12 cellular contexts compared by ENCODE assay signal in the genomic region with DNA sequence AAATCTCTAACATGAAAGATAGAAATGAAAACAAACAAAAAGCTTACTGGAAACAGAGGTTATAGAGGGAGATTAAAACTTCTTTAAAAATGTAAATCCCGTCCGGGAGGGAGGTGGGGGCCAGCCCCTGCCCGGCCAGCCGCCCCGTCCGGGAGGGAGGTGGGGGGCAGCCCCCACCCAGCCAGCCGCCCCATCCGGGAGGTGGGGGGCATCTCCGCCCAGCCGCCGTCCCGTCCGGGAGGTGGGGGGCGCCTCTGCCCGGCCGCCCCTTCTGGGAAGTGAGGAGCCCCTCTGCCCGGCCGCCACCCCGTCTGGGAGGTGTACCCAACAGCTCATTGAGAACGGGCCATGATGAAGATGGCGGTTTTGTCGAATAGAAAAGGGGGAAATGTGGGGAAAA. TPM values are rescaled to one million over a fixed set of nuclear protein-coding genes. Genes with fewer than 3 reads are reported as not detected.
DNase-seq lines count a peak whose midpoint lies in the region; ATAC-seq and TF ChIP-seq lines count a peak whose summit lies in the region.
"Not testable (repeated sequence)": the region's sequence is repeated elsewhere in the genome, so short reads cannot be mapped to it uniquely, and the experiment has no call there.
"Had no signal": no experiment of that assay in that cellular context is flagged by ENCODE, and none has a peak within 500 bp of the region (broad histone marks: within the 10 kb centered on the region; RNA-seq: fewer than 3 reads in every experiment).

No MANE protein-coding gene starts in this region.

- not testable (repeated sequence) for H3K27me3 Mint-ChIP-seq in stimulated activated memory B cell treated with anti-CD40 and anti-IgM and Interleukin-4, amounts not matched to agents 10 μg/mL and 1 μg/mL and 100 μg/mL, for 72 hours; stimulated activated naive CD8-positive, alpha-beta T cell treated with anti-CD3 and anti-CD28 coated beads, Interleukin-15, amount 100 ng/mL, for 72 hours

- H3K36me3 ChIP-seq in left ventricle myocardium inferior, spleen: not testable (repeated sequence)

- not testable (repeated sequence) for TF ChIP-seq POLR2A in spleen (IDR thresholded peaks at IDR 0.05)

- intact Hi-C loops in left ventricle myocardium inferior (cut with micrococcal nuclease); spleen (cut with DNase I; ENCODE audit: low total_unique reads): not testable (repeated sequence)

- peak; percentile 60 for ATAC-seq in stimulated activated memory B cell treated with anti-CD40 and anti-IgM and Interleukin-4, amounts not matched to agents 10 μg/mL and 1 μg/mL and 100 μg/mL, for 72 hours
- peak; percentile 56 for ATAC-seq in stimulated activated naive CD8-positive, alpha-beta T cell treated with anti-CD3 and anti-CD28 coated beads, Interleukin-15, amount 100 ng/mL, for 72 hours

- H3K4me3 Mint-ChIP-seq in stimulated activated memory B cell treated with anti-CD40 and anti-IgM and Interleukin-4, amounts not matched to agents 10 μg/mL and 1 μg/mL and 100 μg/mL, for 72 hours; stimulated activated naive CD8-positive, alpha-beta T cell treated with anti-CD3 and anti-CD28 coated beads, Interleukin-15, amount 100 ng/mL, for 72 hours: not testable (repeated sequence)

- not testable (repeated sequence) for H3K27me3 ChIP-seq in left ventricle myocardium inferior (ENCODE audit: low read depth); spleen (replicated peaks in 1 of 7)

- WGBS in spleen, 5 donors, result 92 to 99% (median 93%) methylated on average over 15 to 22 of the region's 22 CpGs

- not testable (repeated sequence) for H3K9me3 Mint-ChIP-seq in stimulated activated memory B cell treated with anti-CD40 and anti-IgM and Interleukin-4, amounts not matched to agents 10 μg/mL and 1 μg/mL and 100 μg/mL, for 72 hours; stimulated activated naive CD8-positive, alpha-beta T cell treated with anti-CD3 and anti-CD28 coated beads, Interleukin-15, amount 100 ng/mL, for 72 hours

- H3K4me1 Mint-ChIP-seq in stimulated activated memory B cell treated with anti-CD40 and anti-IgM and Interleukin-4, amounts not matched to agents 10 μg/mL and 1 μg/mL and 100 μg/mL, for 72 hours; stimulated activated naive CD8-positive, alpha-beta T cell treated with anti-CD3 and anti-CD28 coated beads, Interleukin-15, amount 100 ng/mL, for 72 hours: not testable (repeated sequence)

- TF ChIP-seq CTCF in left ventricle myocardium inferior (IDR thresholded peaks at IDR 0.05; ENCODE audit: borderline replicate concordance); spleen (IDR thresholded peaks at IDR 0.05 in 8 of 11, conservative IDR thresholded peaks at IDR 0.05 in 3 of 11): not testable (repeated sequence)

- not testable (repeated sequence) for H3K4me3 ChIP-seq in left ventricle myocardium inferior, spleen

- H3K9me3 ChIP-seq in left ventricle myocardium inferior (replicated peaks); spleen: not testable (repeated sequence)

- H3K4me1 ChIP-seq in left ventricle myocardium inferior, result peaks cover 58% of the 10 kb centered on the region
- not testable (repeated sequence) for H3K4me1 ChIP-seq in spleen

- DNase-seq in left ventricle myocardium inferior; stimulated activated naive CD8-positive, alpha-beta T cell treated with anti-CD3 and anti-CD28 coated beads, Interleukin-15, amount 100 ng/mL, for 72 hours: not testable (repeated sequence)
- DNase-seq in spleen, result peak; percentile 59

- not testable (repeated sequence) for H3K27ac Mint-ChIP-seq in stimulated activated memory B cell treated with anti-CD40 and anti-IgM and Interleukin-4, amounts not matched to agents 10 μg/mL and 1 μg/mL and 100 μg/mL, for 72 hours; stimulated activated naive CD8-positive, alpha-beta T cell treated with anti-CD3 and anti-CD28 coated beads, Interleukin-15, amount 100 ng/mL, for 72 hours

- H3K27ac ChIP-seq in left ventricle myocardium inferior (replicated peaks) (peak overlapping the region; percentile 7), spleen (peak overlapping the region in 1 of 8 donors; percentile 27)

- not testable (repeated sequence) for H3K36me3 Mint-ChIP-seq in stimulated activated memory B cell treated with anti-CD40 and anti-IgM and Interleukin-4, amounts not matched to agents 10 μg/mL and 1 μg/mL and 100 μg/mL, for 72 hours

RNA-seq across cellular contexts. Expression of gene FGF12, which starts 16.2 kb away (rescaled TPM):
- total RNA-seq in left ventricle myocardium inferior (325 TPM), spleen (10 to 100 TPM; 16.8 to 53.3 (median 24.5) TPM)
- 10 to 100 TPM in 1 of 3 donors, 1 to 10 TPM in 2; 3.7 to 14.1 (median 3.9) TPM for polyA plus RNA-seq in spleen
- total RNA-seq: B cell; CD4-positive, alpha-beta memory T cell; CD4-positive, alpha-beta T cell; CD4-positive, CD25-positive, alpha-beta regulatory T cell; CD8-positive, alpha-beta memory T cell; CD8-positive, alpha-beta T cell had no signal
- polyA plus RNA-seq: AG04450; CD14-positive monocyte; CD4-positive, alpha-beta memory T cell; CD4-positive, CD25-positive, alpha-beta regulatory T cell; CD8-positive, alpha-beta memory T cell had no signal
